11 cellular contexts compared by ENCODE assay signal in genomic region chr2:148244593-148245292, GRCh38.
A peak's percentile ranks its signal among the peaks of the same experiment; 100 is the strongest.
DNase-seq lines count a peak whose midpoint lies in the region; ATAC-seq, FAIRE-seq and TF ChIP-seq lines count a peak whose summit lies in the region.
"Had no signal": no experiment of that assay in that cellular context is flagged by ENCODE, and none has a peak within 500 bp of the region (broad histone marks: within the 10 kb centered on the region; RNA-seq: fewer than 3 reads in every experiment).

No MANE protein-coding gene starts in this region.

- ATAC-seq in lung (ENCODE audit: insufficient read depth, low FRiP score) = peak; percentile 47
- ATAC-seq in naive thymus-derived CD4-positive, alpha-beta T cell = no peak
- ATAC-seq: GM12878 had no signal

- H3K4me3 Mint-ChIP-seq in naive thymus-derived CD4-positive, alpha-beta T cell = no peak overlapping the region

- H3K9me3 ChIP-seq in lung (ENCODE audit: control insufficient read depth in 2 of 2, insufficient read depth in 1 of 2, low read length in 1 of 2) = peaks cover 0 to 4% of the 10 kb centered on the region in 2 donors
- no peaks in the 10 kb centered on the region for H3K9me3 ChIP-seq in naive thymus-derived CD4-positive, alpha-beta T cell (ENCODE audit: control insufficient read depth in 2 of 3, low read length in 3 of 3)
- H3K9me3 ChIP-seq: esophagus squamous epithelium, suprapubic skin had no signal

- H3K27ac ChIP-seq in lung (ENCODE audit: low read depth in 1 of 2, low read length in 1 of 2) = no peak overlapping the region
- no peak overlapping the region for H3K27ac ChIP-seq in naive thymus-derived CD4-positive, alpha-beta T cell (ENCODE audit: low read depth, low read length)
- H3K27ac ChIP-seq: esophagus squamous epithelium, suprapubic skin had no signal

- H3K27ac Mint-ChIP-seq in naive thymus-derived CD4-positive, alpha-beta T cell = no peak overlapping the region

- peaks cover 0 to 59% (median 51%) of the 10 kb centered on the region in 5 donors for H3K36me3 Mint-ChIP-seq in naive thymus-derived CD4-positive, alpha-beta T cell

- POLR2A ChIA-PET in naive thymus-derived CD4-positive, alpha-beta T cell (lab: Charles Lee) = no interaction called here

- H3K9me3 Mint-ChIP-seq in naive thymus-derived CD4-positive, alpha-beta T cell = peaks cover 0 to 27% (median 10%) of the 10 kb centered on the region in 11 donors

- DNase-seq in AG08396 (ENCODE audit: low spot score) = peak; percentile 50
- peak; percentile 18 for DNase-seq in HTR-8/SVneo (ENCODE audit: insufficient read length, low spot score)
- peak; percentile 78 to 83 for DNase-seq in cardiac fibroblast (ENCODE audit: low read depth in 2 of 2)
- DNase-seq in lung (ENCODE audit: low spot score) = no peak
- no peak for DNase-seq in naive thymus-derived CD4-positive, alpha-beta T cell
- no peak for DNase-seq in NCI-H2227 treated with DMSO at 0.1 percent for 48 hours (lab: John Stamatoyannopoulos, UW)
- no peak for DNase-seq in NCI-H2081 (lab: John Stamatoyannopoulos, UW)
- no peak for DNase-seq in occipital lobe (lab: John Stamatoyannopoulos, UW)
- DNase-seq: esophagus squamous epithelium had no signal

- no peaks in the 10 kb centered on the region for H3K27me3 Mint-ChIP-seq in naive thymus-derived CD4-positive, alpha-beta T cell

- H3K27me3 ChIP-seq in lung (ENCODE audit: control insufficient read depth, insufficient read depth) = no peaks in the 10 kb centered on the region
- no peaks in the 10 kb centered on the region for H3K27me3 ChIP-seq in naive thymus-derived CD4-positive, alpha-beta T cell (ENCODE audit: control insufficient read depth in 2 of 2, insufficient read depth in 2 of 2, low read length in 2 of 2)
- H3K27me3 ChIP-seq: esophagus squamous epithelium, suprapubic skin had no signal

- no peak for FAIRE-seq in HTR-8/SVneo (lab: Jason Lieb, UNC)
- FAIRE-seq: GM12878 had no signal

- H3K36me3 ChIP-seq in lung (ENCODE audit: control insufficient read depth in 2 of 2, insufficient read depth in 2 of 2, low read length in 2 of 2) = peaks cover 1 to 5% of the 10 kb centered on the region in 2 donors
- H3K36me3 ChIP-seq in naive thymus-derived CD4-positive, alpha-beta T cell (ENCODE audit: control insufficient read depth in 2 of 3, insufficient read depth in 3 of 3, low read length in 3 of 3) = peaks cover 0 to 6% (median 6%) of the 10 kb centered on the region in 3 experiments
- H3K36me3 ChIP-seq: suprapubic skin had no signal

- CTCF ChIA-PET in naive thymus-derived CD4-positive, alpha-beta T cell (lab: Charles Lee) = no interaction called here

- WGBS in lung, 2 donors = 81 to 89% methylated on average over 5 of the region's 5 CpGs

- H3K4me1 ChIP-seq in lung (ENCODE audit: control insufficient read depth in 2 of 2, insufficient read depth in 2 of 2, low read length in 2 of 2) = no peaks in the 10 kb centered on the region
- no peaks in the 10 kb centered on the region for H3K4me1 ChIP-seq in naive thymus-derived CD4-positive, alpha-beta T cell (ENCODE audit: control insufficient read depth in 2 of 2, insufficient read depth in 2 of 2, low read length in 2 of 2)
- H3K4me1 ChIP-seq: esophagus squamous epithelium, suprapubic skin had no signal

- H3K4me1 Mint-ChIP-seq in naive thymus-derived CD4-positive, alpha-beta T cell = peaks cover 0 to 1% (median 0%) of the 10 kb centered on the region in 7 donors

- intact Hi-C loops in naive thymus-derived CD4-positive, alpha-beta T cell (cut with micrococcal nuclease) = no loop called here

- no peak overlapping the region for H3K4me3 ChIP-seq in cardiac fibroblast (replicated peaks in 1 of 2; ENCODE audit: low read depth in 2 of 2, low read length in 2 of 2)
- no peak overlapping the region for H3K4me3 ChIP-seq in lung
- H3K4me3 ChIP-seq in naive thymus-derived CD4-positive, alpha-beta T cell (ENCODE audit: low read length) = no peak overlapping the region
- H3K4me3 ChIP-seq: esophagus squamous epithelium, GM12878, suprapubic skin had no signal

- TF ChIP-seq CTCF in cardiac fibroblast (IDR thresholded peaks at IDR 0.05; ENCODE audit: low read depth, low read length) (no peak), lung (IDR thresholded peaks at IDR 0.05; ENCODE audit: control extremely low read depth, extremely low read depth) (no peak)

Comparison
In these comparisons a context has a peak if more than half of its experiments do, and no peak if none do; other contexts are left out.
1. DNase-seq: peak in AG08396 (single experiment), HTR-8/SVneo (single experiment) and cardiac fibroblast (2 of 2); none in lung (single experiment), naive thymus-derived CD4-positive, alpha-beta T cell (0 of 9), NCI-H2227 treated with DMSO at 0.1 percent for 48 hours (single experiment), NCI-H2081 (0 of 2) and occipital lobe (single experiment).